9 cellular contexts compared by ENCODE assay signal in the genomic region with DNA sequence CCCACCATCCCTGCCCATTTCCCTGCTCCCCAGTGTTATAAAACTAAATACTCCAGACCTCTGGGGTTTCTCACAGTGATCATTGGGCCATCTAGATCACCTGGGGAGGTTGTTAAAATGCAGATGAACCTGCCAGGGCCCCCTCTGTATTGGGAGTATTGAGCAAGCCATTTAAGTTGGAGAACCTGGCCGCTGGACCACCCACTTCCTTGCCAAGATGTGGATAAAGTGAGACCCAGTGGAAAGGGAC. TPM values are rescaled to one million over a fixed set of nuclear protein-coding genes. Genes with fewer than 3 reads are reported as not detected.
DNase-seq lines count a peak whose midpoint lies in the region; ATAC-seq, FAIRE-seq and TF ChIP-seq lines count a peak whose summit lies in the region.
"Had no signal": no experiment of that assay in that cellular context is flagged by ENCODE, and none has a peak within 500 bp of the region (broad histone marks: within the 10 kb centered on the region; RNA-seq: fewer than 3 reads in every experiment).

No MANE protein-coding gene starts in this region.

- no TSS peak for BruUV-seq in HepG2 (replicated peaks; lab: Mats Ljungman, UMichigan)

- H3K9ac ChIP-seq in HepG2 (ENCODE audit: insufficient read depth, low read depth, low read length) = peak overlapping the region; percentile 99

- H3K9me3 ChIP-seq in HepG2 (ENCODE audit: low read length) (no peaks in the 10 kb centered on the region), thymus (ENCODE audit: control insufficient read depth) (no peaks in the 10 kb centered on the region)
- H3K9me3 ChIP-seq: BLaER1 had no signal

- H3K4me3 ChIP-seq in astrocyte of the spinal cord (ENCODE audit: low read depth, low read length) = peak overlapping the region; percentile 98
- H3K4me3 ChIP-seq in HepG2 (replicated peaks in 1 of 3; ENCODE audit: insufficient read depth in 1 of 3, low read depth in 2 of 3, low read length in 3 of 3) = peak overlapping the region; percentile 81 to 99 (median 95)
- H3K4me3 ChIP-seq in thymus (ENCODE audit: low read length) = peak overlapping the region; percentile 20

- WGBS in HepG2 (ENCODE audit: low lambda C conversion rate) = 0% methylated on average over 1 of the region's 1 CpG
- WGBS in thymus = 96% methylated on average over 1 of the region's 1 CpG

- in situ Hi-C loops in astrocyte of the spinal cord (cut with HindIII; ENCODE audit: low sequenced_read_pairs) (no loop called here), HepG2 (cut with HindIII; ENCODE audit: extremely low pct_ligation_motif_present, low pct_unique_long_range_greater_than_20kb) (no loop called here)

- no peak for TF ChIP-seq RAD21 in HepG2 (CRISPR knock-in tag; IDR thresholded peaks at IDR 0.05)

- CTCF ChIA-PET in HepG2 (lab: Yijun Ruan, JAX; ENCODE audit: low intra/inter-chr PET ratio, low total read pairs) = no interaction called here

- peaks cover 44% of the 10 kb centered on the region for H3K79me2 ChIP-seq in HepG2 (ENCODE audit: insufficient read depth, low read length)

- H3K27ac ChIP-seq in HepG2 (ENCODE audit: extremely low read length, insufficient read depth, low read length) (peak overlapping the region; percentile 98), thymus (ENCODE audit: low read depth) (peak overlapping the region; percentile 21)
- H3K27ac ChIP-seq: BLaER1 had no signal

- H3K27ac Mint-ChIP-seq in T-helper 2 cell treated with Interferon-gamma antibody and Interleukin-4, amounts not matched to agents 5 μg/mL and 100 μg/mL, for 36 hours = no peak overlapping the region

- peaks cover 65% of the 10 kb centered on the region for H3K4me1 ChIP-seq in HepG2 (ENCODE audit: insufficient read depth, low read length)
- peaks cover 17% of the 10 kb centered on the region for H3K4me1 ChIP-seq in thymus (ENCODE audit: control insufficient read depth, insufficient read depth, low read length)

- no peaks in the 10 kb centered on the region for H3K9me3 Mint-ChIP-seq in T-helper 2 cell treated with Interferon-gamma antibody and Interleukin-4, amounts not matched to agents 5 μg/mL and 100 μg/mL, for 36 hours

- peak overlapping the region; percentile 91 for H3K4me3 Mint-ChIP-seq in T-helper 2 cell treated with Interferon-gamma antibody and Interleukin-4, amounts not matched to agents 5 μg/mL and 100 μg/mL, for 36 hours

- no peaks in the 10 kb centered on the region; a peak in 1 of 5 replicates for H3K27me3 ChIP-seq in HepG2 (ENCODE audit: control insufficient read depth in 1 of 2, insufficient read depth in 2 of 2, low read length in 2 of 2)
- H3K27me3 ChIP-seq in thymus (ENCODE audit: control insufficient read depth, insufficient read depth) = peaks cover 25% of the 10 kb centered on the region

- no peak for DNase-seq in T-helper 2 cell treated with Interferon-gamma antibody and Interleukin-4, amounts not matched to agents 5 μg/mL and 100 μg/mL, for 36 hours (ENCODE audit: low spot score)
- DNase-seq in T-helper 2 cell (no peak), astrocyte of the spinal cord (ENCODE audit: low read depth, low spot score) (peak; percentile 33), HepG2 (ENCODE audit: low spot score) (no peak), NCI-H345 (lab: John Stamatoyannopoulos, UW) (no peak), DMS 273 (lab: John Stamatoyannopoulos, UW; ENCODE audit: unreplicated experiment) (no peak), hepatic stellate cell (ENCODE audit: low spot score) (no peak)

- POLR2A ChIA-PET in HepG2 (lab: Yijun Ruan, JAX) = interaction anchor here (0.9 to 13.6 kb wide), 16 partner anchors 10 to 133 kb away, joined by 3 to 1427 read pairs (median 16); a partner anchor contains a TSS

- TF ChIP-seq POLR2A in HepG2 (IDR thresholded peaks at IDR 0.05; ENCODE audit: insufficient read depth in 1 of 2, low read depth in 2 of 2, low read length in 2 of 2) = no peak

- ATAC-seq in HepG2 = no peak

- H3K36me3 ChIP-seq in HepG2 (replicated peaks in 1 of 2; ENCODE audit: control insufficient read depth in 1 of 2, insufficient read depth in 2 of 2, low read length in 2 of 2) (peaks cover 0 to 5% of the 10 kb centered on the region in 2 experiments; a peak in 4 of 5 replicates), thymus (ENCODE audit: control insufficient read depth, insufficient read depth) (no peaks in the 10 kb centered on the region)
- H3K36me3 ChIP-seq: BLaER1 had no signal

- no peak overlapping the region for H2AFZ ChIP-seq in HepG2 (ENCODE audit: low read length)

- peaks cover 19% of the 10 kb centered on the region for H4K20me1 ChIP-seq in HepG2 (ENCODE audit: insufficient read depth, low read length)

- H3K27me3 Mint-ChIP-seq in T-helper 2 cell treated with Interferon-gamma antibody and Interleukin-4, amounts not matched to agents 5 μg/mL and 100 μg/mL, for 36 hours (ENCODE audit: low read depth) = peaks cover 52% of the 10 kb centered on the region

- intact Hi-C loops in HepG2 (cut with micrococcal nuclease; ENCODE audit: unreplicated experiment) = loop anchor here (5.0 kb wide), 1 partner anchor 116 kb away; a partner anchor contains a TSS

- TF ChIP-seq CTCF in astrocyte of the spinal cord (IDR thresholded peaks at IDR 0.05; ENCODE audit: low read depth, low read length) (no peak), HepG2 (CRISPR knock-in tag; IDR thresholded peaks at IDR 0.05) (no peak)

- peak overlapping the region; percentile 94 for H3K4me2 ChIP-seq in HepG2 (ENCODE audit: low read depth, low read length)

- FAIRE-seq in HepG2 (lab: Jason Lieb, UNC) = no peak

- peaks cover 24% of the 10 kb centered on the region for H3K4me1 Mint-ChIP-seq in T-helper 2 cell treated with Interferon-gamma antibody and Interleukin-4, amounts not matched to agents 5 μg/mL and 100 μg/mL, for 36 hours (ENCODE audit: low read depth)

- H3K36me3 Mint-ChIP-seq in T-helper 2 cell treated with Interferon-gamma antibody and Interleukin-4, amounts not matched to agents 5 μg/mL and 100 μg/mL, for 36 hours (ENCODE audit: low read depth) = no peaks in the 10 kb centered on the region

- TF ChIP-seq EP300 in HepG2 (IDR thresholded peaks at IDR 0.05; ENCODE audit: low read depth in 2 of 2, low read length in 2 of 2) (peak in 1 of 2 experiments; percentile 20; a peak in 1 of 4 replicates), HepG2 (CRISPR knock-in tag; IDR thresholded peaks at IDR 0.05; ENCODE audit: borderline replicate concordance) (no peak)

TF ChIP-seq in HepG2, 621 proteins besides CTCF, POLR2A, EP300 and RAD21 (continues in another document):
- TF ChIP-seq HNF4G (IDR thresholded peaks at IDR 0.05; ENCODE audit: borderline replicate concordance, low read depth, low read length) (no peak), HNF4G (CRISPR knock-in tag; IDR thresholded peaks at IDR 0.05; ENCODE audit: borderline replicate concordance, low read depth) (peak; percentile 52; the same call in 1 of the 2 replicates), ZNF441 (CRISPR knock-in tag; IDR thresholded peaks at IDR 0.05; ENCODE audit: borderline replicate concordance) (0 out of 2 replicates have a peak, but pooled peaks have one; percentile 43)

RNA-seq across cellular contexts. Expression of a gene that starts 1.5 kb away (rescaled TPM):
- total RNA-seq in HepG2 (2016; rRNA removed; fragmentation: Illumina TruSeq; extraction: Trizol) = 315 and 419 TPM in 2 replicates
- 421 and 422 TPM in 2 replicates for total RNA-seq in HepG2 (2016; cell fraction: cytosol; rRNA removed; fragmentation: Illumina TruSeq; extraction: Trizol; ENCODE audit: low read depth)
- total RNA-seq in HepG2 (2016; cell fraction: insoluble cytoplasmic fraction; rRNA removed; fragmentation: Illumina TruSeq; extraction: Trizol) = 297 and 421 TPM in 2 replicates
- 329 and 339 TPM in 2 replicates for total RNA-seq in HepG2 (2016; cell fraction: membrane; rRNA removed; fragmentation: Illumina TruSeq; extraction: Trizol)
- total RNA-seq in HepG2 (2016; cell fraction: nucleus; rRNA removed; fragmentation: Illumina TruSeq; extraction: Trizol) = 273 and 295 TPM in 2 replicates
- polyA plus RNA-seq in HepG2 (2011; rRNA removed) = 258 and 320 TPM in 2 replicates
- 494 and 1,223 TPM in 2 replicates for polyA plus RNA-seq in HepG2 (2011; cell fraction: cytosol; rRNA removed)
- 541 and 1,398 TPM in 2 replicates for polyA plus RNA-seq in HepG2 (2011; cell fraction: nucleus; rRNA removed)
- polyA plus RNA-seq in HepG2 (2012) = 119 and 147 TPM in 2 replicates
- polyA plus RNA-seq in HepG2 (2016; cell fraction: cytosol; fragmentation: Illumina TruSeq; extraction: Trizol; ENCODE audit: low read depth) = 99.0 and 102 TPM in 2 replicates
- 273 and 282 TPM in 2 replicates for polyA plus RNA-seq in HepG2 (2016; cell fraction: insoluble cytoplasmic fraction; fragmentation: Illumina TruSeq; extraction: Trizol; ENCODE audit: low read depth)
- polyA plus RNA-seq in HepG2 (2016; cell fraction: membrane; fragmentation: Illumina TruSeq; extraction: Trizol; ENCODE audit: low read depth) = 104 TPM in 2 replicates
- polyA plus RNA-seq in HepG2 (2016; cell fraction: nucleus; fragmentation: Illumina TruSeq; extraction: Trizol; ENCODE audit: insufficient read depth, low read depth) = 496 and 499 TPM in 2 replicates
- polyA minus RNA-seq in HepG2 (2011; rRNA and poly(A)+ RNA removed; ENCODE audit: low replicate concordance) = 259 and 709 TPM in 2 replicates
- polyA minus RNA-seq in HepG2 (2011; cell fraction: cytosol; rRNA and poly(A)+ RNA removed) = 242 and 434 TPM in 2 replicates
- polyA minus RNA-seq in HepG2 (2011; cell fraction: nucleus; rRNA and poly(A)+ RNA removed) = 194 and 456 TPM in 2 replicates
- 138 TPM for polyA plus RNA-seq in thymus

RNA-seq across cellular contexts. Expression of a gene that starts 31.1 kb away (rescaled TPM):
- total RNA-seq in HepG2 (2016; rRNA removed; fragmentation: Illumina TruSeq; extraction: Trizol) = not detected in 2 replicates
- not detected in 2 replicates for total RNA-seq in HepG2 (2016; cell fraction: cytosol; rRNA removed; fragmentation: Illumina TruSeq; extraction: Trizol; ENCODE audit: low read depth)
- not detected in 2 replicates for total RNA-seq in HepG2 (2016; cell fraction: insoluble cytoplasmic fraction; rRNA removed; fragmentation: Illumina TruSeq; extraction: Trizol)
- total RNA-seq in HepG2 (2016; cell fraction: membrane; rRNA removed; fragmentation: Illumina TruSeq; extraction: Trizol) = not detected in 2 replicates
- not detected in 2 replicates for total RNA-seq in HepG2 (2016; cell fraction: nucleus; rRNA removed; fragmentation: Illumina TruSeq; extraction: Trizol)
- polyA plus RNA-seq in HepG2 (2011; rRNA removed) (0.74 and 1.1 TPM in 2 replicates), thymus (5.4 TPM)
- 0.97 and 1.4 TPM in 2 replicates for polyA plus RNA-seq in HepG2 (2011; cell fraction: cytosol; rRNA removed)
- polyA plus RNA-seq in HepG2 (2011; cell fraction: nucleus; rRNA removed) = 0.31 TPM in 1 of 2 replicates, not detected in the other
- 0.61 and 0.68 TPM in 2 replicates for polyA plus RNA-seq in HepG2 (2012)
- polyA plus RNA-seq in HepG2 (2016; cell fraction: cytosol; fragmentation: Illumina TruSeq; extraction: Trizol; ENCODE audit: low read depth) = not detected in 2 replicates
- not detected in 2 replicates for polyA plus RNA-seq in HepG2 (2016; cell fraction: insoluble cytoplasmic fraction; fragmentation: Illumina TruSeq; extraction: Trizol; ENCODE audit: low read depth)
- polyA plus RNA-seq in HepG2 (2016; cell fraction: membrane; fragmentation: Illumina TruSeq; extraction: Trizol; ENCODE audit: low read depth) = not detected in 2 replicates
- polyA plus RNA-seq in HepG2 (2016; cell fraction: nucleus; fragmentation: Illumina TruSeq; extraction: Trizol; ENCODE audit: insufficient read depth, low read depth) = not detected in 2 replicates
- polyA minus RNA-seq in HepG2 (2011; rRNA and poly(A)+ RNA removed; ENCODE audit: low replicate concordance) = not detected in 2 replicates
- not detected in 2 replicates for polyA minus RNA-seq in HepG2 (2011; cell fraction: cytosol; rRNA and poly(A)+ RNA removed)
- not detected in 2 replicates for polyA minus RNA-seq in HepG2 (2011; cell fraction: nucleus; rRNA and poly(A)+ RNA removed)

Comparison
In these comparisons a context has a peak if more than half of its experiments do, and no peak if none do; other contexts are left out.
1. H3K4me3 ChIP-seq: peak in every context shown above with its lines; median percentile 98 in astrocyte of the spinal cord; 95 in HepG2; 20 in thymus.